ENCODE assay signal across 1 cellular context in the genomic region with DNA sequence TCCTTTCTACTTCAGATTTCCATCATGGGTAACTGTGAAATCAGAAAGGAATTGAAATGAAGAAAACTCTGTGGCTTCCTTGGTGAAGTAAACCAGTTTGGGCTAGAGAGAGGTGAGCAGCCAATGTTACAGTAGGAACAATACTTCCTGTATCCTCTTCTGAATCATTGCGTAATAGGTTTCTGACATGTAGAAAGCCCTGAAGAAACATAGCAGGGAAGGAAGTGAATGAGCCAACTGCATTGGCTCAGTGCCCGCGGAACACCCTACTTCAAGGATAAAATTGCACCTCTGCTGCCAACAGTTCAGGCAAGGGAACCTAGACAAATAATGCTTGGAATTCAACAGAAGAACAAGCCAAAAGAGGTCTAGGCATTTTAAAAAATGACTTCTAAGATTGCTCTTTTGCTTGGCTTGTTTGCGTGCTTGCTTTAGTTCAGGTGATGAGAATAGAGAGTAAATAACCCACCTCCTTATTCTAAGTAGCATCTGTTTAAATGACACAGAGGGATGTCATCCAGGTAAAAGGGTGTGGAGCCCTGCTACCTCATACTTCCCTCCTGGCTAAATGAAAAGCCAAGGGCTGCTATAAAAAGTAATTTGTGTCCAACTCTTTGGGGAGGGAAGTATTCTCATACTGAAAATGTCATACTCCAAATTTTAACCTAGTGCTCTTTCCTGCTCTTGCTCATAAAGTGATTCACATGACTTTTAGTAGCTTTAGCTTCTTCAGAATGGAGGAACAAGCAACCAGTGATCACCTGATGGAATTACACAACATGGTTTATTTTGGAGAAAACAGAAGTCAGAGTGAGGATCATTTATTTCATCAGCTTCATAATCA.
A peak's percentile ranks its signal among the peaks of the same experiment; 100 is the strongest.
TF ChIP-seq lines count a peak whose summit lies in the region.

No MANE protein-coding gene starts in this region.

TF ChIP-seq in K562, 482 proteins besides CTCF, POLR2A, EP300 and RAD21 (continued from another document and continues in another):
- no peak for TF ChIP-seq ZNF668 (CRISPR knock-in tag; IDR thresholded peaks at IDR 0.05)
- TF ChIP-seq RBM22 (IDR thresholded peaks at IDR 0.05; ENCODE audit: low read depth, low read length, poor library complexity, severe bottlenecking): no peak
- TF ChIP-seq, protein P1, sequence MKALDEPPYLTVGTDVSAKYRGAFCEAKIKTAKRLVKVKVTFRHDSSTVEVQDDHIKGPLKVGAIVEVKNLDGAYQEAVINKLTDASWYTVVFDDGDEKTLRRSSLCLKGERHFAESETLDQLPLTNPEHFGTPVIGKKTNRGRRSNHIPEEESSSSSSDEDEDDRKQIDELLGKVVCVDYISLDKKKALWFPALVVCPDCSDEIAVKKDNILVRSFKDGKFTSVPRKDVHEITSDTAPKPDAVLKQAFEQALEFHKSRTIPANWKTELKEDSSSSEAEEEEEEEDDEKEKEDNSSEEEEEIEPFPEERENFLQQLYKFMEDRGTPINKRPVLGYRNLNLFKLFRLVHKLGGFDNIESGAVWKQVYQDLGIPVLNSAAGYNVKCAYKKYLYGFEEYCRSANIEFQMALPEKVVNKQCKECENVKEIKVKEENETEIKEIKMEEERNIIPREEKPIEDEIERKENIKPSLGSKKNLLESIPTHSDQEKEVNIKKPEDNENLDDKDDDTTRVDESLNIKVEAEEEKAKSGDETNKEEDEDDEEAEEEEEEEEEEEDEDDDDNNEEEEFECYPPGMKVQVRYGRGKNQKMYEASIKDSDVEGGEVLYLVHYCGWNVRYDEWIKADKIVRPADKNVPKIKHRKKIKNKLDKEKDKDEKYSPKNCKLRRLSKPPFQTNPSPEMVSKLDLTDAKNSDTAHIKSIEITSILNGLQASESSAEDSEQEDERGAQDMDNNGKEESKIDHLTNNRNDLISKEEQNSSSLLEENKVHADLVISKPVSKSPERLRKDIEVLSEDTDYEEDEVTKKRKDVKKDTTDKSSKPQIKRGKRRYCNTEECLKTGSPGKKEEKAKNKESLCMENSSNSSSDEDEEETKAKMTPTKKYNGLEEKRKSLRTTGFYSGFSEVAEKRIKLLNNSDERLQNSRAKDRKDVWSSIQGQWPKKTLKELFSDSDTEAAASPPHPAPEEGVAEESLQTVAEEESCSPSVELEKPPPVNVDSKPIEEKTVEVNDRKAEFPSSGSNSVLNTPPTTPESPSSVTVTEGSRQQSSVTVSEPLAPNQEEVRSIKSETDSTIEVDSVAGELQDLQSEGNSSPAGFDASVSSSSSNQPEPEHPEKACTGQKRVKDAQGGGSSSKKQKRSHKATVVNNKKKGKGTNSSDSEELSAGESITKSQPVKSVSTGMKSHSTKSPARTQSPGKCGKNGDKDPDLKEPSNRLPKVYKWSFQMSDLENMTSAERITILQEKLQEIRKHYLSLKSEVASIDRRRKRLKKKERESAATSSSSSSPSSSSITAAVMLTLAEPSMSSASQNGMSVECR (CRISPR knock-in tag; IDR thresholded peaks at IDR 0.05): no peak
- TF ChIP-seq, protein P2, sequence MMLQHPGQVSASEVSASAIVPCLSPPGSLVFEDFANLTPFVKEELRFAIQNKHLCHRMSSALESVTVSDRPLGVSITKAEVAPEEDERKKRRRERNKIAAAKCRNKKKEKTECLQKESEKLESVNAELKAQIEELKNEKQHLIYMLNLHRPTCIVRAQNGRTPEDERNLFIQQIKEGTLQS (IDR thresholded peaks at IDR 0.05): peak; percentile 91
- TF ChIP-seq, protein P2 (CRISPR knock-in tag; conservative IDR thresholded peaks at IDR 0.05): no peak
- no peak for TF ChIP-seq ZBTB17 (CRISPR knock-in tag; IDR thresholded peaks at IDR 0.05)
- no peak for TF ChIP-seq SUPT5H (IDR thresholded peaks at IDR 0.05)
- TF ChIP-seq GABPA (tag; conservative IDR thresholded peaks at IDR 0.05; ENCODE audit: low read depth): peak; percentile 76
- TF ChIP-seq, protein P3, sequence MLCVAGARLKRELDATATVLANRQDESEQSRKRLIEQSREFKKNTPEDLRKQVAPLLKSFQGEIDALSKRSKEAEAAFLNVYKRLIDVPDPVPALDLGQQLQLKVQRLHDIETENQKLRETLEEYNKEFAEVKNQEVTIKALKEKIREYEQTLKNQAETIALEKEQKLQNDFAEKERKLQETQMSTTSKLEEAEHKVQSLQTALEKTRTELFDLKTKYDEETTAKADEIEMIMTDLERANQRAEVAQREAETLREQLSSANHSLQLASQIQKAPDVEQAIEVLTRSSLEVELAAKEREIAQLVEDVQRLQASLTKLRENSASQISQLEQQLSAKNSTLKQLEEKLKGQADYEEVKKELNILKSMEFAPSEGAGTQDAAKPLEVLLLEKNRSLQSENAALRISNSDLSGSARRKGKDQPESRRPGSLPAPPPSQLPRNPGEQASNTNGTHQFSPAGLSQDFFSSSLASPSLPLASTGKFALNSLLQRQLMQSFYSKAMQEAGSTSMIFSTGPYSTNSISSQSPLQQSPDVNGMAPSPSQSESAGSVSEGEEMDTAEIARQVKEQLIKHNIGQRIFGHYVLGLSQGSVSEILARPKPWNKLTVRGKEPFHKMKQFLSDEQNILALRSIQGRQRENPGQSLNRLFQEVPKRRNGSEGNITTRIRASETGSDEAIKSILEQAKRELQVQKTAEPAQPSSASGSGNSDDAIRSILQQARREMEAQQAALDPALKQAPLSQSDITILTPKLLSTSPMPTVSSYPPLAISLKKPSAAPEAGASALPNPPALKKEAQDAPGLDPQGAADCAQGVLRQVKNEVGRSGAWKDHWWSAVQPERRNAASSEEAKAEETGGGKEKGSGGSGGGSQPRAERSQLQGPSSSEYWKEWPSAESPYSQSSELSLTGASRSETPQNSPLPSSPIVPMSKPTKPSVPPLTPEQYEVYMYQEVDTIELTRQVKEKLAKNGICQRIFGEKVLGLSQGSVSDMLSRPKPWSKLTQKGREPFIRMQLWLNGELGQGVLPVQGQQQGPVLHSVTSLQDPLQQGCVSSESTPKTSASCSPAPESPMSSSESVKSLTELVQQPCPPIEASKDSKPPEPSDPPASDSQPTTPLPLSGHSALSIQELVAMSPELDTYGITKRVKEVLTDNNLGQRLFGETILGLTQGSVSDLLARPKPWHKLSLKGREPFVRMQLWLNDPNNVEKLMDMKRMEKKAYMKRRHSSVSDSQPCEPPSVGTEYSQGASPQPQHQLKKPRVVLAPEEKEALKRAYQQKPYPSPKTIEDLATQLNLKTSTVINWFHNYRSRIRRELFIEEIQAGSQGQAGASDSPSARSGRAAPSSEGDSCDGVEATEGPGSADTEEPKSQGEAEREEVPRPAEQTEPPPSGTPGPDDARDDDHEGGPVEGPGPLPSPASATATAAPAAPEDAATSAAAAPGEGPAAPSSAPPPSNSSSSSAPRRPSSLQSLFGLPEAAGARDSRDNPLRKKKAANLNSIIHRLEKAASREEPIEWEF (CRISPR knock-in tag; IDR thresholded peaks at IDR 0.05): no peak
- TF ChIP-seq LEF1 (IDR thresholded peaks at IDR 0.05): peak; percentile 34; the same call in 1 of the 2 replicates
- TF ChIP-seq BHLHE40 (IDR thresholded peaks at IDR 0.05; ENCODE audit: low read length): 0 out of 2 replicates have a peak, but pooled peaks have one; percentile 13
- no peak for TF ChIP-seq TCF3 (CRISPR knock-in tag; IDR thresholded peaks at IDR 0.05)
- peak; percentile 44; the same call in 1 of the 2 replicates for TF ChIP-seq CTBP1 (IDR thresholded peaks at IDR 0.05; ENCODE audit: borderline replicate concordance)
- TF ChIP-seq CBX3 (IDR thresholded peaks at IDR 0.05; ENCODE audit: borderline replicate concordance in 1 of 2, low read length in 2 of 2): peak in 1 of 2 experiments; percentile 27; a peak in 1 of 3 replicates
- no peak for TF ChIP-seq POLR3A (IDR thresholded peaks at IDR 0.05; ENCODE audit: borderline replicate concordance, extremely low read depth, insufficient read depth, insufficient read length)
- TF ChIP-seq SMAD4 (CRISPR knock-in tag; conservative IDR thresholded peaks at IDR 0.05): 0 out of 2 replicates have a peak, but pooled peaks have one; percentile 12
- TF ChIP-seq, protein P4, sequence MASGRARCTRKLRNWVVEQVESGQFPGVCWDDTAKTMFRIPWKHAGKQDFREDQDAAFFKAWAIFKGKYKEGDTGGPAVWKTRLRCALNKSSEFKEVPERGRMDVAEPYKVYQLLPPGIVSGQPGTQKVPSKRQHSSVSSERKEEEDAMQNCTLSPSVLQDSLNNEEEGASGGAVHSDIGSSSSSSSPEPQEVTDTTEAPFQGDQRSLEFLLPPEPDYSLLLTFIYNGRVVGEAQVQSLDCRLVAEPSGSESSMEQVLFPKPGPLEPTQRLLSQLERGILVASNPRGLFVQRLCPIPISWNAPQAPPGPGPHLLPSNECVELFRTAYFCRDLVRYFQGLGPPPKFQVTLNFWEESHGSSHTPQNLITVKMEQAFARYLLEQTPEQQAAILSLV (tag; IDR thresholded peaks at IDR 0.05): peak; percentile 96
- TF ChIP-seq ZNF175 (CRISPR knock-in tag; IDR thresholded peaks at IDR 0.05; ENCODE audit: low read depth): peak; percentile 46; the same call in 1 of the 2 replicates
- TF ChIP-seq, protein P5, sequence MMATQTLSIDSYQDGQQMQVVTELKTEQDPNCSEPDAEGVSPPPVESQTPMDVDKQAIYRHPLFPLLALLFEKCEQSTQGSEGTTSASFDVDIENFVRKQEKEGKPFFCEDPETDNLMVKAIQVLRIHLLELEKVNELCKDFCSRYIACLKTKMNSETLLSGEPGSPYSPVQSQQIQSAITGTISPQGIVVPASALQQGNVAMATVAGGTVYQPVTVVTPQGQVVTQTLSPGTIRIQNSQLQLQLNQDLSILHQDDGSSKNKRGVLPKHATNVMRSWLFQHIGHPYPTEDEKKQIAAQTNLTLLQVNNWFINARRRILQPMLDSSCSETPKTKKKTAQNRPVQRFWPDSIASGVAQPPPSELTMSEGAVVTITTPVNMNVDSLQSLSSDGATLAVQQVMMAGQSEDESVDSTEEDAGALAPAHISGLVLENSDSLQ (IDR thresholded peaks at IDR 0.05): 0 out of 2 replicates have a peak, but pooled peaks have one; percentile 41
- TF ChIP-seq, protein P6, sequence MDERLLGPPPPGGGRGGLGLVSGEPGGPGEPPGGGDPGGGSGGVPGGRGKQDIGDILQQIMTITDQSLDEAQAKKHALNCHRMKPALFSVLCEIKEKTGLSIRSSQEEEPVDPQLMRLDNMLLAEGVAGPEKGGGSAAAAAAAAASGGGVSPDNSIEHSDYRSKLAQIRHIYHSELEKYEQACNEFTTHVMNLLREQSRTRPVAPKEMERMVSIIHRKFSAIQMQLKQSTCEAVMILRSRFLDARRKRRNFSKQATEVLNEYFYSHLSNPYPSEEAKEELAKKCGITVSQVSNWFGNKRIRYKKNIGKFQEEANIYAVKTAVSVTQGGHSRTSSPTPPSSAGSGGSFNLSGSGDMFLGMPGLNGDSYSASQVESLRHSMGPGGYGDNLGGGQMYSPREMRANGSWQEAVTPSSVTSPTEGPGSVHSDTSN (CRISPR knock-in tag; IDR thresholded peaks at IDR 0.05; ENCODE audit: low read depth): no peak
- TF ChIP-seq, protein P6 (tag; conservative IDR thresholded peaks at IDR 0.05; ENCODE audit: low read depth): peak; percentile 67
- no peak for TF ChIP-seq KDM2B (CRISPR knock-in tag; IDR thresholded peaks at IDR 0.05)
- no peak for TF ChIP-seq ZFP1 (CRISPR knock-in tag; IDR thresholded peaks at IDR 0.05)
- no peak for TF ChIP-seq MCM2 (IDR thresholded peaks at IDR 0.05; ENCODE audit: low read depth)
- TF ChIP-seq, protein P7, sequence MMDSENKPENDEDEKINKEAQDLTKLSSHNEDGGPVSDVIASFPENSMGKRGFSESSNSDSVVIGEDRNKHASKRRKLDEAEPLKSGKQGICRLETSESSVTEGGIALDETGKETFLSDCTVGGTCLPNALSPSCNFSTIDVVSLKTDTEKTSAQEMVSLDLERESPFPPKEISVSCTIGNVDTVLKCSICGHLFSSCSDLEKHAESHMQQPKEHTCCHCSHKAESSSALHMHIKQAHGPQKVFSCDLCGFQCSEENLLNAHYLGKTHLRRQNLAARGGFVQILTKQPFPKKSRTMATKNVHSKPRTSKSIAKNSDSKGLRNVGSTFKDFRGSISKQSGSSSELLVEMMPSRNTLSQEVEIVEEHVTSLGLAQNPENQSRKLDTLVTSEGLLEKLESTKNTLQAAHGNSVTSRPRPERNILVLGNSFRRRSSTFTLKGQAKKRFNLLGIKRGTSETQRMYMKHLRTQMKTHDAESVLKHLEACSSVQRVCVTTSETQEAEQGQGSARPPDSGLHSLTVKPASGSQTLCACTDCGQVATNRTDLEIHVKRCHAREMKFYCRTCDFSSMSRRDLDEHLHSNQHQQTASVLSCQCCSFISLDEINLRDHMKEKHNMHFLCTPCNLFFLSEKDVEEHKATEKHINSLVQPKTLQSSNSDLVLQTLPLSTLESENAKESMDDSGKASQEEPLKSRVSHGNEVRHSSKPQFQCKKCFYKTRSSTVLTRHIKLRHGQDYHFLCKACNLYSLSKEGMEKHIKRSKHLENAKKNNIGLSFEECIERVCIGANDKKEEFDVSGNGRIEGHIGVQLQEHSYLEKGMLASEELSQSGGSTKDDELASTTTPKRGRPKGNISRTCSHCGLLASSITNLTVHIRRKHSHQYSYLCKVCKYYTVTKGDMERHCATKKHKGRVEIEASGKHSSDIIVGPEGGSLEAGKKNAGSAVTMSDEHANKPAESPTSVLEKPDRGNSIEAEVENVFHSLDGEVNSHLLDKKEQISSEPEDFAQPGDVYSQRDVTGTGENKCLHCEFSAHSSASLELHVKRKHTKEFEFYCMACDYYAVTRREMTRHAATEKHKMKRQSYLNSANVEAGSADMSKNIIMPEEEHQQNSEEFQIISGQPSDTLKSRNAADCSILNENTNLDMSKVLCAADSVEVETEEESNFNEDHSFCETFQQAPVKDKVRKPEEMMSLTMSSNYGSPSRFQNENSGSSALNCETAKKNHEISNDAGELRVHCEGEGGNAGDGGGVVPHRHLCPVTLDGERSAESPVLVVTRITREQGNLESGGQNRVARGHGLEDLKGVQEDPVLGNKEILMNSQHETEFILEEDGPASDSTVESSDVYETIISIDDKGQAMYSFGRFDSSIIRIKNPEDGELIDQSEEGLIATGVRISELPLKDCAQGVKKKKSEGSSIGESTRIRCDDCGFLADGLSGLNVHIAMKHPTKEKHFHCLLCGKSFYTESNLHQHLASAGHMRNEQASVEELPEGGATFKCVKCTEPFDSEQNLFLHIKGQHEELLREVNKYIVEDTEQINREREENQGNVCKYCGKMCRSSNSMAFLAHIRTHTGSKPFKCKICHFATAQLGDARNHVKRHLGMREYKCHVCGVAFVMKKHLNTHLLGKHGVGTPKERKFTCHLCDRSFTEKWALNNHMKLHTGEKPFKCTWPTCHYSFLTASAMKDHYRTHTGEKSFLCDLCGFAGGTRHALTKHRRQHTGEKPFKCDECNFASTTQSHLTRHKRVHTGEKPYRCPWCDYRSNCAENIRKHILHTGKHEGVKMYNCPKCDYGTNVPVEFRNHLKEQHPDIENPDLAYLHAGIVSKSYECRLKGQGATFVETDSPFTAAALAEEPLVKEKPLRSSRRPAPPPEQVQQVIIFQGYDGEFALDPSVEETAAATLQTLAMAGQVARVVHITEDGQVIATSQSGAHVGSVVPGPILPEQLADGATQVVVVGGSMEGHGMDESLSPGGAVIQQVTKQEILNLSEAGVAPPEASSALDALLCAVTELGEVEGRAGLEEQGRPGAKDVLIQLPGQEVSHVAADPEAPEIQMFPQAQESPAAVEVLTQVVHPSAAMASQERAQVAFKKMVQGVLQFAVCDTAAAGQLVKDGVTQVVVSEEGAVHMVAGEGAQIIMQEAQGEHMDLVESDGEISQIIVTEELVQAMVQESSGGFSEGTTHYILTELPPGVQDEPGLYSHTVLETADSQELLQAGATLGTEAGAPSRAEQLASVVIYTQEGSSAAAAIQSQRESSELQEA (IDR thresholded peaks at IDR 0.05; ENCODE audit: low read depth): no peak
